22 cellular contexts compared by ENCODE assay signal in genomic region chr2:177649568-177650271, GRCh38.
"Had no signal": no experiment of that assay in that cellular context is flagged by ENCODE, and none has a peak within 500 bp of the region (broad histone marks: within the 10 kb centered on the region; RNA-seq: fewer than 3 reads in every experiment).

No MANE protein-coding gene starts in this region.

- H3K4me1 Mint-ChIP-seq: IgD-negative memory B cell had no signal

- DNase-seq: KBM-7, MG63, NCI-H1092, NCI-H1105 treated with DMSO at 0.1 percent for 48 hours, NCI-H1417 treated with DMSO at 0.1 percent for 48 hours, NCI-H146, NCI-H1694 treated with DMSO at 0.1 percent for 48 hours, NCI-H1930, NCI-H2081, NCI-H2107, NCI-H524, NCI-H526 treated with DMSO at 0.1 percent for 48 hours, NCI-H748 treated with DMSO at 0.1 percent for 48 hours, PC-3, SHP77, SK-N-SH, SW 1271 had no signal

- H3K9me3 ChIP-seq: MG63, SK-N-SH had no signal

- H3K27ac Mint-ChIP-seq: IgD-negative memory B cell had no signal

- H3K27ac ChIP-seq: HL-60, RWPE1 had no signal

- H3K36me3 Mint-ChIP-seq: IgD-negative memory B cell had no signal

- H3K4me2 ChIP-seq: SK-N-SH had no signal

- H3K36me3 ChIP-seq: MG63 had no signal

- H3K4me3 ChIP-seq: MG63 had no signal

- H3K9me2 ChIP-seq: SK-N-SH had no signal

- ATAC-seq: Panc1, PC-3 had no signal

- H3K9ac ChIP-seq: SK-N-SH had no signal

- H3K4me3 Mint-ChIP-seq: IgD-negative memory B cell had no signal

- FAIRE-seq: HTR-8/SVneo had no signal
